Comparison of ENCODE assay signal across 8 cellular contexts in the genomic region with DNA sequence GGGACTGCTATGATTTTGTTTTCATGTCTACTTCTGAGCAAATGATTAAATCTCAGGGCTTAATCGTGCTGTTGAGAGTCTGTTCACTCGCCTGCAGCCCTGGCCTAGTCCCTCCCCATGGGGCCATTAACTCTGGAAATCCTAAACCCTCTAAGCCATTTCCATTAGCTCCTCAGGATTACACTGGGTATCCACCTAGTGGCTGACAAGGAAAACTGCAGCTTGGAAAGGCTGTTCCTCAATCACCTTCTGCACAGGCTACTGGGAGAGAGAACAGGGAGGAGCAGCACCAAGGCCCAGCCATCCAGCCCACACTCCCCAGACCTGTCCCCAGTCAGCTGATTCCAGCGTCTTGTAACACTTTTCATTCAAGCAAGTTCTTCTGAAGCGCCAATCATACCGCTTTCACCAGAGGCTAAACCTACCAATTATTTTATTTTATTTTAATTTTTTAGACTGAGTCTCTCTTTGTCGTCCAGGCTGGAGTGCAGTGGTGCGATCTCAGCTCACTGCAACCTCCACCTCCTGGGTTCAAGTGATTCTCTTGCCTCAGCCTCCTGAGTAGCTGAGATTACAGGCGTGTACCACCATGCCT. TPM values are rescaled to one million over a fixed set of nuclear protein-coding genes. Genes with fewer than 3 reads are reported as not detected.
DNase-seq lines count a peak whose midpoint lies in the region; ATAC-seq, FAIRE-seq and TF ChIP-seq lines count a peak whose summit lies in the region.

No MANE protein-coding gene starts in this region.

- CTCF ChIA-PET in HEK293T (lab: Yijun Ruan, JAX) (interaction anchor here (0.6 to 6.2 kb wide), 8 partner anchors 9 to 633 kb away, joined by 3 to 51 read pairs (median 5); no protein-coding TSS in a partner anchor), endothelial cell of umbilical vein (lab: Charles Lee) (interaction anchor here (0.6 to 4.3 kb wide), 30 partner anchors 9 to 410 kb away, joined by 3 to 84 read pairs (median 6); a partner anchor contains a TSS)

- H3K36me3 ChIP-seq in endothelial cell of umbilical vein (ENCODE audit: control insufficient read depth in 2 of 2, extremely low read depth in 1 of 2, insufficient read depth in 2 of 2, low read length in 2 of 2) = no peaks in the 10 kb centered on the region

- dilution Hi-C loops in endothelial cell of umbilical vein (cut with MboI; ENCODE audit: extremely low pct_ligation_motif_present, low sequenced_read_pairs) = no loop called here

- peak; percentile 60 to 77 for TF ChIP-seq CTCF in endothelial cell of umbilical vein (IDR thresholded peaks at IDR 0.05; ENCODE audit: extremely low read depth in 1 of 2, insufficient read depth in 1 of 2, low read depth in 1 of 2, low read length in 2 of 2)

- H3K27me3 ChIP-seq in endothelial cell of umbilical vein (ENCODE audit: control insufficient read depth in 2 of 2, insufficient read depth in 2 of 2, low read length in 2 of 2) = peaks cover 2 to 3% of the 10 kb centered on the region in 2 experiments

- FAIRE-seq in endothelial cell of umbilical vein (lab: Jason Lieb, UNC) = peak; percentile 84

- no peak for ATAC-seq in HG03196 (IDR thresholded peaks at IDR 0.05; ENCODE audit: unreplicated experiment)

- H2AFZ ChIP-seq in endothelial cell of umbilical vein (ENCODE audit: low read depth, low read length) = no peak overlapping the region

- no peaks in the 10 kb centered on the region for H4K20me1 ChIP-seq in endothelial cell of umbilical vein (replicated peaks; ENCODE audit: control insufficient read depth, extremely low read depth, insufficient read depth, low read length)

- no peak overlapping the region for H3K4me2 ChIP-seq in endothelial cell of umbilical vein (ENCODE audit: insufficient read depth, low read length)

- TF ChIP-seq POLR2A in endothelial cell of umbilical vein (IDR thresholded peaks at IDR 0.05; ENCODE audit: low read depth, low read length) = no peak

- H3K4me3 ChIP-seq in endothelial cell of umbilical vein (replicated peaks in 1 of 3; ENCODE audit: insufficient read depth in 1 of 3, low read depth in 1 of 3, low read length in 3 of 3) = no peak overlapping the region

- DNase-seq in stimulated activated CD4-positive, alpha-beta T cell treated with anti-CD3 and anti-CD28 coated beads, Interleukin-4, amount 100 ng/mL, for 24 hours = peak; percentile 27
- no peak for DNase-seq in stimulated activated CD4-positive, alpha-beta T cell treated with anti-CD3 and anti-CD28 coated beads, Interleukin-4, amount 100 ng/mL, for 4 hours
- DNase-seq in HEK293T (ENCODE audit: extremely low spot score) = peak; percentile 76
- peak; percentile 8 for DNase-seq in NCI-H128 (lab: John Stamatoyannopoulos, UW; ENCODE audit: unreplicated experiment)
- peak; percentile 41 for DNase-seq in SKM-1 (lab: John Stamatoyannopoulos, UW; ENCODE audit: unreplicated experiment)
- DNase-seq in endothelial cell of umbilical vein (ENCODE audit: low read depth, low spot score) = peak; percentile 43
- peak; percentile 16 for DNase-seq in mucosa of gallbladder (ENCODE audit: low spot score)

- no peaks in the 10 kb centered on the region for H3K4me1 ChIP-seq in endothelial cell of umbilical vein (ENCODE audit: control insufficient read depth, extremely low read depth, insufficient read depth, low read length)

- intact Hi-C loops in endothelial cell of umbilical vein (cut with micrococcal nuclease) = loop anchor here (1.0 kb wide), 1 partner anchor 75 kb away; no protein-coding TSS in a partner anchor

- H3K79me2 ChIP-seq in endothelial cell of umbilical vein (ENCODE audit: control insufficient read depth, insufficient read depth, low read length) = no peaks in the 10 kb centered on the region

- H3K9ac ChIP-seq in endothelial cell of umbilical vein (replicated peaks; ENCODE audit: extremely low read depth, insufficient read depth, low read length) = no peak overlapping the region

- POLR2A ChIA-PET in HEK293T (lab: Yijun Ruan, JAX) = no interaction called here
- POLR2A ChIA-PET in endothelial cell of umbilical vein (lab: Charles Lee) = no interaction called here

- no peaks in the 10 kb centered on the region for H3K9me1 ChIP-seq in endothelial cell of umbilical vein (replicated peaks; ENCODE audit: control insufficient read depth, extremely low read depth, insufficient read depth, low read length)

- BruUV-seq in endothelial cell of umbilical vein (replicated peaks; lab: Mats Ljungman, UMichigan) = no TSS peak

- H3K9me3 ChIP-seq in endothelial cell of umbilical vein (replicated peaks; ENCODE audit: control insufficient read depth, insufficient read depth, low read length) = no peaks in the 10 kb centered on the region

- H3K27ac ChIP-seq in endothelial cell of umbilical vein (ENCODE audit: insufficient read depth, low read depth, low read length) = no peak overlapping the region

TF ChIP-seq in HEK293T, 16 proteins besides CTCF, POLR2A, EP300 and RAD21:
- TF ChIP-seq CTBP1 (IDR thresholded peaks at IDR 0.05; ENCODE audit: borderline replicate concordance) (no peak), L3MBTL2 (conservative IDR thresholded peaks at IDR 0.05) (no peak), HDGF (IDR thresholded peaks at IDR 0.05; ENCODE audit: borderline replicate concordance) (no peak), TARDBP (IDR thresholded peaks at IDR 0.05) (no peak), LEF1 (IDR thresholded peaks at IDR 0.05; ENCODE audit: borderline replicate concordance) (no peak), NFRKB (IDR thresholded peaks at IDR 0.05) (no peak), FOXA1 (IDR thresholded peaks at IDR 0.05) (no peak), ELF4 (IDR thresholded peaks at IDR 0.05) (no peak), SUZ12 (IDR thresholded peaks at IDR 0.05) (no peak), FOXK2 (IDR thresholded peaks at IDR 0.05) (no peak), ZNF384 (IDR thresholded peaks at IDR 0.05) (no peak), SP1 (IDR thresholded peaks at IDR 0.05) (no peak)

TF ChIP-seq in endothelial cell of umbilical vein, 7 proteins besides CTCF, POLR2A, EP300 and RAD21:
- TF ChIP-seq POLR2AphosphoS5 (IDR thresholded peaks at IDR 0.05; ENCODE audit: insufficient read depth, low read depth, low read length) = no peak
- TF ChIP-seq, protein P1, sequence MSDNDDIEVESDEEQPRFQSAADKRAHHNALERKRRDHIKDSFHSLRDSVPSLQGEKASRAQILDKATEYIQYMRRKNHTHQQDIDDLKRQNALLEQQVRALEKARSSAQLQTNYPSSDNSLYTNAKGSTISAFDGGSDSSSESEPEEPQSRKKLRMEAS (IDR thresholded peaks at IDR 0.05; ENCODE audit: insufficient read depth, insufficient read length) = no peak
- no peak for TF ChIP-seq EZH2 (IDR thresholded peaks at IDR 0.05; ENCODE audit: borderline replicate concordance, low read depth, low read length, severe bottlenecking)
- no peak for TF ChIP-seq MYC (IDR thresholded peaks at IDR 0.05; ENCODE audit: low read depth, low read length)
- no peak for TF ChIP-seq GATA2 (IDR thresholded peaks at IDR 0.05; ENCODE audit: insufficient read depth, insufficient read length, low read depth, low read length)
- TF ChIP-seq JUN (IDR thresholded peaks at IDR 0.05; ENCODE audit: borderline replicate concordance, insufficient read depth, insufficient read length, low read depth) = no peak
- TF ChIP-seq FOS (IDR thresholded peaks at IDR 0.05; ENCODE audit: borderline replicate concordance, insufficient read depth, low read length) = no peak

RNA-seq across cellular contexts. Expression of a gene that starts 48.7 kb away (rescaled TPM):
- total RNA-seq in endothelial cell of umbilical vein (not detected in 2 replicates), mucosa of gallbladder (not detected)
- polyA plus RNA-seq in endothelial cell of umbilical vein = not detected in 2 replicates
- not detected in 2 replicates for polyA plus RNA-seq in endothelial cell of umbilical vein (2011; cell fraction: cytosol; rRNA removed)
- polyA plus RNA-seq in endothelial cell of umbilical vein (2011; cell fraction: nucleus; rRNA removed) = not detected in 2 replicates
- polyA plus RNA-seq in endothelial cell of umbilical vein (2012) = not detected in 2 replicates
- polyA minus RNA-seq in endothelial cell of umbilical vein = not detected in 2 replicates
- not detected for polyA minus RNA-seq in endothelial cell of umbilical vein (2011; cell fraction: cytosol; rRNA and poly(A)+ RNA removed)
- not detected in 2 replicates for polyA minus RNA-seq in endothelial cell of umbilical vein (2011; cell fraction: nucleus; rRNA and poly(A)+ RNA removed)

RNA-seq across cellular contexts. Expression of a gene that starts 57.7 kb away (rescaled TPM):
- total RNA-seq in endothelial cell of umbilical vein (not detected in 2 replicates), mucosa of gallbladder (not detected)
- polyA plus RNA-seq in endothelial cell of umbilical vein = not detected in 2 replicates
- not detected in 2 replicates for polyA plus RNA-seq in endothelial cell of umbilical vein (2011; cell fraction: cytosol; rRNA removed)
- polyA plus RNA-seq in endothelial cell of umbilical vein (2011; cell fraction: nucleus; rRNA removed) = not detected in 2 replicates
- polyA plus RNA-seq in endothelial cell of umbilical vein (2012) = not detected in 2 replicates
- polyA minus RNA-seq in endothelial cell of umbilical vein = not detected in 2 replicates
- not detected for polyA minus RNA-seq in endothelial cell of umbilical vein (2011; cell fraction: cytosol; rRNA and poly(A)+ RNA removed)
- not detected in 2 replicates for polyA minus RNA-seq in endothelial cell of umbilical vein (2011; cell fraction: nucleus; rRNA and poly(A)+ RNA removed)

Comparison
In these comparisons a context has a peak if more than half of its experiments do, and no peak if none do; other contexts are left out.
1. DNase-seq: peak in stimulated activated CD4-positive, alpha-beta T cell treated with anti-CD3 and anti-CD28 coated beads, Interleukin-4, amount 100 ng/mL, for 24 hours (single experiment), HEK293T (single experiment), NCI-H128 (single experiment), SKM-1 (single experiment), endothelial cell of umbilical vein (single experiment) and mucosa of gallbladder (single experiment); none in stimulated activated CD4-positive, alpha-beta T cell treated with anti-CD3 and anti-CD28 coated beads, Interleukin-4, amount 100 ng/mL, for 4 hours (0 of 2).